29 cellular contexts compared by ENCODE assay signal in genomic region chr15:90586948-90587347, GRCh38. TPM values are rescaled to one million over a fixed set of nuclear protein-coding genes. Genes with fewer than 3 reads are reported as not detected.
DNase-seq lines count a peak whose midpoint lies in the region; ATAC-seq, FAIRE-seq and TF ChIP-seq lines count a peak whose summit lies in the region.
"Had no signal": no experiment of that assay in that cellular context is flagged by ENCODE, and none has a peak within 500 bp of the region (broad histone marks: within the 10 kb centered on the region; RNA-seq: fewer than 3 reads in every experiment).

No MANE protein-coding gene starts in this region.

- peaks cover 24 to 36% of the 10 kb centered on the region in 2 donors for H3K36me3 Mint-ChIP-seq in CD4-positive, alpha-beta memory T cell

- in situ Hi-C loops in GM12878 (cut with MboI), result no loop called here

- H3K27me3 Mint-ChIP-seq in CD4-positive, alpha-beta memory T cell, result no peaks in the 10 kb centered on the region
- H3K27me3 Mint-ChIP-seq: activated CD8-positive, alpha-beta memory T cell treated with anti-CD3 and anti-CD28 coated beads, Interleukin-2, amount 10 ng/mL, durations not matched to agents 7 days and 5 days; activated naive CD4-positive, alpha-beta T cell treated with anti-CD3 and anti-CD28 coated beads, Interleukin-2, amount 50 U/mL, for 24 hours had no signal

- DNase-seq in CD4-positive, alpha-beta memory T cell, result no peak
- DNase-seq in OCI-M1 (lab: John Stamatoyannopoulos, UW) (peak; percentile 37), GM12878 (ENCODE audit: low read depth, low spot score) (no peak), activated gamma-delta T cell treated with Interleukin-2 at 50 U/mL for 16 hours (no peak), NCI-H1417 (lab: John Stamatoyannopoulos, UW) (no peak)
- DNase-seq: activated CD4-positive, alpha-beta T cell treated with anti-CD3 and anti-CD28 coated beads for 48 hours; activated CD8-positive, alpha-beta memory T cell treated with anti-CD3 and anti-CD28 coated beads, Interleukin-2, amount 10 ng/mL, durations not matched to agents 7 days and 5 days; anterior cingulate cortex; DMS79 treated with DMSO at 0.1 percent for 48 hours; gastrocnemius medialis; GDM1; HCEC 1CT; lower lobe of right lung; NCI-H1048; NCI-H1694 treated with DMSO at 0.1 percent for 48 hours; nephron progenitor cell; SHP77; sigmoid colon; stimulated activated CD4-positive, alpha-beta T cell treated with anti-CD3 and anti-CD28 coated beads, Interleukin-4, amount 100 ng/mL, for 1 hour had no signal

- peaks cover 2% of the 10 kb centered on the region for H3K79me2 ChIP-seq in GM12878 (ENCODE audit: control insufficient read depth, insufficient read depth, low read length)

- H3K9ac ChIP-seq in BLaER1 (no peak overlapping the region), GM12878 (ENCODE audit: control insufficient read depth, insufficient read depth, low read length) (no peak overlapping the region)

- intact Hi-C loops in CD4-positive, alpha-beta memory T cell (cut with micrococcal nuclease), result no loop called here
- intact Hi-C loops in GM12878 (cut with micrococcal nuclease; ENCODE audit: unreplicated experiment), result no loop called here

- H3K9me3 Mint-ChIP-seq in CD4-positive, alpha-beta memory T cell, result no peaks in the 10 kb centered on the region
- H3K9me3 Mint-ChIP-seq: activated T-helper 1 cell treated with anti-CD3 and anti-CD28 coated beads, Interleukin-12 subunit alpha, Interleukin-12 subunit beta, Interleukin-2, Interleukin-4 antibody, amounts not matched to agents 30 ng/mL and 10 ng/mL and 1 ng/mL, durations not matched to agents 14 hours and 24 hours and 36 hours; nephron progenitor cell had no signal

- POLR2A ChIA-PET in CD4-positive, alpha-beta memory T cell (lab: Charles Lee; ENCODE audit: partially characterized antibody), result interaction anchor here (0.8 to 3.9 kb wide), 3 partner anchors 11 to 57 kb away, joined by 3 to 21 read pairs (median 3); partner anchors contain the start of gene CRTC3
- POLR2A ChIA-PET in GM12878 (lab: Charles Lee), result interaction anchor here (0.9 to 1.1 kb wide), 3 partner anchors 15 to 67 kb away, joined by 3 to 4 read pairs (median 3); no protein-coding TSS in a partner anchor

- FAIRE-seq in GM12878 (lab: Jason Lieb, UNC), result no peak
- FAIRE-seq: bronchial epithelial cell, endothelial cell of umbilical vein had no signal

- no peaks in the 10 kb centered on the region for H3K9me3 ChIP-seq in BLaER1
- no peaks in the 10 kb centered on the region for H3K9me3 ChIP-seq in CD4-positive, alpha-beta memory T cell (ENCODE audit: control insufficient read depth in 1 of 2, low read length in 2 of 2)
- no peaks in the 10 kb centered on the region for H3K9me3 ChIP-seq in GM12878 (replicated peaks; ENCODE audit: control insufficient read depth, insufficient read depth, low read length)
- H3K9me3 ChIP-seq: gastrocnemius medialis, lower lobe of right lung, sigmoid colon, suprapubic skin had no signal

- H3K27ac ChIP-seq in BLaER1, result no peak overlapping the region
- no peak overlapping the region for H3K27ac ChIP-seq in CD4-positive, alpha-beta memory T cell (ENCODE audit: low read depth, low read length)
- no peak overlapping the region for H3K27ac ChIP-seq in GM12878 (ENCODE audit: control insufficient read depth, insufficient read depth)
- H3K27ac ChIP-seq: C4-2B, hepatocyte, lower lobe of right lung, sigmoid colon, suprapubic skin had no signal

- H3K36me3 ChIP-seq in BLaER1 (peaks cover 36% of the 10 kb centered on the region), GM12878 (ENCODE audit: control insufficient read depth in 2 of 2, insufficient read depth in 2 of 2, low read length in 1 of 2) (peaks cover 0 to 2% of the 10 kb centered on the region in 2 experiments; a peak in 1 of 4 replicates)
- H3K36me3 ChIP-seq in CD4-positive, alpha-beta memory T cell (ENCODE audit: insufficient read depth, low read length), result no peaks in the 10 kb centered on the region
- H3K36me3 ChIP-seq: gastrocnemius medialis, lower lobe of right lung, suprapubic skin had no signal

- ATAC-seq in GM12878, result peak; percentile 52
- no peak for ATAC-seq in HG03354 (IDR thresholded peaks at IDR 0.05; ENCODE audit: poor library complexity, severe bottlenecking, unreplicated experiment)
- no peak for ATAC-seq in HG02973 (IDR thresholded peaks at IDR 0.05; ENCODE audit: unreplicated experiment)
- ATAC-seq: activated CD8-positive, alpha-beta memory T cell treated with anti-CD3 and anti-CD28 coated beads, Interleukin-2, amount 10 ng/mL, durations not matched to agents 7 days and 5 days; gastrocnemius medialis; lower lobe of right lung had no signal

- H3K4me3 ChIP-seq in BLaER1 (no peak overlapping the region), GM12878 (no peak overlapping the region)
- no peak overlapping the region for H3K4me3 ChIP-seq in CD4-positive, alpha-beta memory T cell (ENCODE audit: low read length in 2 of 2)
- H3K4me3 ChIP-seq: gastrocnemius medialis, hepatocyte, lower lobe of right lung, sigmoid colon, suprapubic skin had no signal

- 67% methylated on average over 5 of the region's 5 CpGs for WGBS in GM12878 (ENCODE audit: insufficient coverage, insufficient replicate concordance, low lambda C conversion rate, missing lambda C conversion rate)

- no peak for TF ChIP-seq POLR2A in GM12878 (IDR thresholded peaks at IDR 0.05; ENCODE audit: low read depth, low read length)

- CTCF ChIA-PET in CD4-positive, alpha-beta memory T cell (lab: Charles Lee; ENCODE audit: partially characterized antibody), result interaction anchor here (0.7 to 1.1 kb wide), 4 partner anchors 10 to 267 kb away, joined by 3 to 4 read pairs (median 3); no protein-coding TSS in a partner anchor
- CTCF ChIA-PET in GM12878 (lab: Yijun Ruan, JAX), result interaction anchor here (1.0 to 3.1 kb wide), 7 partner anchors 10 to 267 kb away, joined by 3 to 11 read pairs (median 5); no protein-coding TSS in a partner anchor

- no peaks in the 10 kb centered on the region for H3K27me3 ChIP-seq in BLaER1
- no peaks in the 10 kb centered on the region for H3K27me3 ChIP-seq in CD4-positive, alpha-beta memory T cell (ENCODE audit: insufficient read depth, low read length)
- H3K27me3 ChIP-seq in GM12878 (replicated peaks in 1 of 2; ENCODE audit: control insufficient read depth in 2 of 2, insufficient read depth in 2 of 2, low read length in 1 of 2), result no peaks in the 10 kb centered on the region
- H3K27me3 ChIP-seq: gastrocnemius medialis, hepatocyte, sigmoid colon, suprapubic skin had no signal

- no peak for TF ChIP-seq EP300 in GM12878 (IDR thresholded peaks at IDR 0.05; ENCODE audit: borderline replicate concordance in 1 of 2, control insufficient read depth in 1 of 2, low read depth in 2 of 2, low read length in 2 of 2)

- H4K20me1 ChIP-seq in BLaER1, result peaks cover 35% of the 10 kb centered on the region; the same call in 1 of the 2 replicates
- no peaks in the 10 kb centered on the region for H4K20me1 ChIP-seq in GM12878 (ENCODE audit: control insufficient read depth, insufficient read depth)

- RAD21 ChIA-PET in GM12878 (lab: Charles Lee; ENCODE audit: unreplicated experiment), result interaction anchor here (0.6 to 1.8 kb wide), 3 partner anchors 16 to 106 kb away, joined by 3 to 4 read pairs (median 4); no protein-coding TSS in a partner anchor

- TF ChIP-seq RAD21 in GM12878 (IDR thresholded peaks at IDR 0.05; ENCODE audit: insufficient read depth, low read depth, low read length), result no peak

- TF ChIP-seq CTCF in GM12878 (IDR thresholded peaks at IDR 0.05 in 2 of 3, conservative IDR thresholded peaks at IDR 0.05 in 1 of 3; ENCODE audit: control insufficient read depth in 2 of 3, extremely low read depth in 1 of 3, insufficient read depth in 1 of 3, low read depth in 3 of 3, low read length in 3 of 3), result no peak

- SMC1A ChIA-PET in GM12878 (lab: Charles Lee; ENCODE audit: uncharacterized antibody, unreplicated experiment), result interaction anchor here (0.9 to 5.3 kb wide), 13 partner anchors 11 to 266 kb away, joined by 3 to 31 read pairs (median 4); no protein-coding TSS in a partner anchor

- H2AFZ ChIP-seq in GM12878 (ENCODE audit: control insufficient read depth, low read depth, low read length), result no peak overlapping the region
- H2AFZ ChIP-seq: hepatocyte had no signal

- H3K4me1 Mint-ChIP-seq in CD4-positive, alpha-beta memory T cell, result peaks cover 25 to 52% (median 40%) of the 10 kb centered on the region in 4 donors

- H3K4me2 ChIP-seq in BLaER1 (peak overlapping the region; percentile 24), GM12878 (ENCODE audit: control insufficient read depth, insufficient read depth) (no peak overlapping the region)
- H3K4me2 ChIP-seq: hepatocyte had no signal

- peak overlapping the region in 6 of 8 donors; percentile 25 to 57 (median 30) for H3K4me3 Mint-ChIP-seq in CD4-positive, alpha-beta memory T cell
- H3K4me3 Mint-ChIP-seq: activated CD8-positive, alpha-beta memory T cell treated with anti-CD3 and anti-CD28 coated beads, Interleukin-2, amount 10 ng/mL, durations not matched to agents 7 days and 5 days; activated naive CD4-positive, alpha-beta T cell treated with anti-CD3 and anti-CD28 coated beads, Interleukin-2, amount 50 U/mL, for 24 hours; activated T-helper 1 cell treated with anti-CD3 and anti-CD28 coated beads, Interleukin-12 subunit alpha, Interleukin-12 subunit beta, Interleukin-2, Interleukin-4 antibody, amounts not matched to agents 30 ng/mL and 10 ng/mL and 1 ng/mL, durations not matched to agents 14 hours and 24 hours and 36 hours; nephron progenitor cell had no signal

- peak overlapping the region in 6 of 7 donors; percentile 38 to 85 (median 70) for H3K27ac Mint-ChIP-seq in CD4-positive, alpha-beta memory T cell
- H3K27ac Mint-ChIP-seq: activated CD8-positive, alpha-beta memory T cell treated with anti-CD3 and anti-CD28 coated beads, Interleukin-2, amount 10 ng/mL, durations not matched to agents 7 days and 5 days; activated naive CD4-positive, alpha-beta T cell treated with anti-CD3 and anti-CD28 coated beads, Interleukin-2, amount 50 U/mL, for 24 hours; activated T-helper 1 cell treated with anti-CD3 and anti-CD28 coated beads, Interleukin-12 subunit alpha, Interleukin-12 subunit beta, Interleukin-2, Interleukin-4 antibody, amounts not matched to agents 30 ng/mL and 10 ng/mL and 1 ng/mL, durations not matched to agents 14 hours and 24 hours and 36 hours; nephron progenitor cell had no signal

- BruUV-seq in GM12878 (replicated peaks; lab: Mats Ljungman, UMichigan), result no TSS peak

- peaks cover 50% of the 10 kb centered on the region for H3K4me1 ChIP-seq in BLaER1
- H3K4me1 ChIP-seq in CD4-positive, alpha-beta memory T cell (ENCODE audit: insufficient read depth, low read length), result peaks cover 35% of the 10 kb centered on the region
- H3K4me1 ChIP-seq in GM12878 (ENCODE audit: control insufficient read depth, insufficient read depth, low read length), result peaks cover 15% of the 10 kb centered on the region

RNA-seq across cellular contexts. Expression of gene CRTC3, which starts 57.2 kb away (rescaled TPM):
- total RNA-seq in CD4-positive, alpha-beta memory T cell, result 10 to 100 TPM; 72.2 to 75.5 TPM
- 10 to 100 TPM; 14.5 to 40.5 TPM for polyA plus RNA-seq in CD4-positive, alpha-beta memory T cell
- total RNA-seq in GM12878 (2013; cell fraction: nucleolus; rRNA removed), result 78.6 and 83.0 TPM in 2 replicates
- total RNA-seq in GM12878 (2014; rRNA removed) (16.9 and 17.0 TPM in 2 replicates), GM12878 (2014; rRNA removed; fragmentation: Illumina TruSeq; extraction: Trizol) (20.3 and 23.4 TPM in 2 replicates), GM12878 (2021) (34.4 and 36.9 TPM in 2 replicates)
- polyA plus RNA-seq in GM12878 (2011; ENCODE audit: low read depth), result 11.6 TPM
- polyA plus RNA-seq in GM12878 (2011; rRNA removed) (12.6 and 19.0 TPM in 2 replicates), GM12878 (2014; fragmentation: Illumina TruSeq; extraction: Trizol) (22.6 and 26.0 TPM in 2 replicates), GM12878 (2014; fragmentation: Nextera tagmentation; extraction: Ambion mirVana) (1 to 10 TPM; 3.5 to 4.2 TPM), GM12878 (2014; rRNA removed) (22.2 and 22.9 TPM in 2 replicates), GM12878 (2016; fragmentation: Nextera tagmentation; extraction: Ambion mirVana) (10 to 100 TPM; 18.3 to 18.9 TPM)
- polyA plus RNA-seq in GM12878 (2011; cell fraction: cytosol; rRNA removed), result 11.7 and 12.2 TPM in 2 replicates
- 19.8 and 26.1 TPM in 2 replicates for polyA plus RNA-seq in GM12878 (2011; cell fraction: nucleus; rRNA removed)
- polyA plus RNA-seq in GM12878 (2012), result 16.7 and 18.2 TPM in 2 replicates
- polyA minus RNA-seq in GM12878 (2011; rRNA and poly(A)+ RNA removed), result 21.0 and 23.6 TPM in 2 replicates
- 8.0 and 9.4 TPM in 2 replicates for polyA minus RNA-seq in GM12878 (2011; cell fraction: cytosol; rRNA and poly(A)+ RNA removed)
- 14.0 and 24.2 TPM in 2 replicates for polyA minus RNA-seq in GM12878 (2011; cell fraction: nucleus; rRNA and poly(A)+ RNA removed)
